Comparison of ENCODE assay signal across 17 cellular contexts in the genomic region with DNA sequence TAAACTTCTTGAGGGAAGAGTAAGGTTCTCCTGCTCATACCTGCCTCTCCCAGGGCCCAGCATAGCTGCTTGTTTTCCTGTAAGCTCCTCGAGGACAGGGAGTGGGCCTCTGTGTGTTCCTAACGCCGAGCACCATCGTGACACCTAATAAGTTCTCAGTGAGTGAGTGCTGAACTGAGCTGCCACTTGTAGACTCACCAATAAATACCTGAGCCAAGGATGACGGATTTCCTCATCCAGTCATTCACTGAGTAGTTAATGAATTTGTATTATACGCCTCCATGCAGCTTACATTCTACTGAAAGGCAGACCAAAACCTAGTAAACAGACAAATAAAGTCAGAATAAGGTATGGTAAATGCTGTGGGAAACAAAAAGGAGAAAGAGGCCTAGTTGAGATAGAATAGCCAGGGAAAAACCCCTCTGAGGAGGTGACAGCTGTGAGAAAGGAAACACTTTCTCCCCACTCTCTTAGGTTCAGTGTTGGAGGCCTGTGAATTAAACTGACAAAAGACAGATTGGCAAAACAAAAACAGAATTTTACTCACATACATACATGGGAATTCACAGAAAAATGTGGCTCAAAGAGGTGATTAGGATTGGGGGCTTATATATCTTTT.
DNase-seq lines count a peak whose midpoint lies in the region; ATAC-seq, FAIRE-seq and TF ChIP-seq lines count a peak whose summit lies in the region.
"Had no signal": no experiment of that assay in that cellular context is flagged by ENCODE, and none has a peak within 500 bp of the region (broad histone marks: within the 10 kb centered on the region; RNA-seq: fewer than 3 reads in every experiment).

No MANE protein-coding gene starts in this region.

- WGBS in small intestine, 3 donors = 81 to 83% (median 81%) methylated on average over 6 of the region's 6 CpGs

- no peaks in the 10 kb centered on the region for H3K36me3 Mint-ChIP-seq in stimulated activated effector memory CD8-positive, alpha-beta T cell treated with anti-CD3 and anti-CD28 coated beads, Interleukin-12 subunit alpha, Interleukin-12 subunit beta, amount 100 ng/mL, for 72 hours
- no peaks in the 10 kb centered on the region for H3K36me3 Mint-ChIP-seq in HFFc6 (ENCODE audit: low read depth)
- H3K36me3 Mint-ChIP-seq: activated naive CD8-positive, alpha-beta T cell treated with anti-CD3 and anti-CD28 coated beads, Interleukin-2, amount 10 ng/mL, durations not matched to agents 7 days and 5 days; stimulated activated memory B cell treated with anti-CD40 and anti-IgM and Interleukin-4, amounts not matched to agents 10 μg/mL and 1 μg/mL and 100 μg/mL, for 72 hours had no signal

- H3K27me3 ChIP-seq in small intestine (ENCODE audit: control insufficient read depth in 2 of 2, insufficient read depth in 2 of 2, low read length in 2 of 2) = no peaks in the 10 kb centered on the region
- H3K27me3 ChIP-seq: ovary had no signal

- peaks cover 0 to 2% of the 10 kb centered on the region in 2 donors for H3K4me1 ChIP-seq in small intestine (ENCODE audit: control insufficient read depth in 2 of 2, insufficient read depth in 1 of 2, low read depth in 1 of 2, low read length in 1 of 2)

- H3K27ac ChIP-seq in small intestine (ENCODE audit: low read depth in 1 of 2, low read length in 1 of 2) = no peak overlapping the region
- H3K27ac ChIP-seq: 22Rv1, ovary had no signal

- no peak overlapping the region for H3K4me3 Mint-ChIP-seq in stimulated activated effector memory CD8-positive, alpha-beta T cell treated with anti-CD3 and anti-CD28 coated beads, Interleukin-12 subunit alpha, Interleukin-12 subunit beta, amount 100 ng/mL, for 72 hours
- H3K4me3 Mint-ChIP-seq in HFFc6 = no peak overlapping the region
- H3K4me3 Mint-ChIP-seq: activated CD4-positive, alpha-beta memory T cell treated with anti-CD3 and anti-CD28 coated beads, Interleukin-2, amount 10 ng/mL, durations not matched to agents 7 days and 5 days; activated naive CD8-positive, alpha-beta T cell treated with anti-CD3 and anti-CD28 coated beads, Interleukin-2, amount 10 ng/mL, durations not matched to agents 7 days and 5 days; stimulated activated memory B cell treated with anti-CD40 and anti-IgM and Interleukin-4, amounts not matched to agents 10 μg/mL and 1 μg/mL and 100 μg/mL, for 72 hours had no signal

- no peak overlapping the region for H3K4me3 ChIP-seq in small intestine (ENCODE audit: low read depth in 1 of 2, low read length in 2 of 2)
- H3K4me3 ChIP-seq: ovary had no signal

- no peaks in the 10 kb centered on the region for H3K9me3 Mint-ChIP-seq in stimulated activated effector memory CD8-positive, alpha-beta T cell treated with anti-CD3 and anti-CD28 coated beads, Interleukin-12 subunit alpha, Interleukin-12 subunit beta, amount 100 ng/mL, for 72 hours
- H3K9me3 Mint-ChIP-seq in HFFc6 = no peaks in the 10 kb centered on the region

- H3K27ac Mint-ChIP-seq in stimulated activated effector memory CD8-positive, alpha-beta T cell treated with anti-CD3 and anti-CD28 coated beads, Interleukin-12 subunit alpha, Interleukin-12 subunit beta, amount 100 ng/mL, for 72 hours = peak overlapping the region; percentile 40
- H3K27ac Mint-ChIP-seq in HFFc6 = no peak overlapping the region
- H3K27ac Mint-ChIP-seq: activated CD4-positive, alpha-beta memory T cell treated with anti-CD3 and anti-CD28 coated beads, Interleukin-2, amount 10 ng/mL, durations not matched to agents 7 days and 5 days; activated naive CD8-positive, alpha-beta T cell treated with anti-CD3 and anti-CD28 coated beads, Interleukin-2, amount 10 ng/mL, durations not matched to agents 7 days and 5 days; stimulated activated memory B cell treated with anti-CD40 and anti-IgM and Interleukin-4, amounts not matched to agents 10 μg/mL and 1 μg/mL and 100 μg/mL, for 72 hours had no signal

- FAIRE-seq in small intestine (lab: Jason Lieb, UNC) = no peak
- FAIRE-seq: kidney had no signal

- H3K4me1 Mint-ChIP-seq in stimulated activated effector memory CD8-positive, alpha-beta T cell treated with anti-CD3 and anti-CD28 coated beads, Interleukin-12 subunit alpha, Interleukin-12 subunit beta, amount 100 ng/mL, for 72 hours = peaks cover 24% of the 10 kb centered on the region
- H3K4me1 Mint-ChIP-seq in HFFc6 (ENCODE audit: low read depth) = no peaks in the 10 kb centered on the region

- peak; percentile 76 for ATAC-seq in HG02610 (IDR thresholded peaks at IDR 0.05; ENCODE audit: unreplicated experiment)
- ATAC-seq in stimulated activated effector memory CD8-positive, alpha-beta T cell treated with anti-CD3 and anti-CD28 coated beads, Interleukin-12 subunit alpha, Interleukin-12 subunit beta, amount 100 ng/mL, for 72 hours = peak; percentile 55
- ATAC-seq: stimulated activated memory B cell treated with anti-CD40 and anti-IgM and Interleukin-4, amounts not matched to agents 10 μg/mL and 1 μg/mL and 100 μg/mL, for 72 hours had no signal

- no peak for TF ChIP-seq CTCF in HFFc6 (IDR thresholded peaks at IDR 0.05)

- H3K36me3 ChIP-seq in small intestine (ENCODE audit: control insufficient read depth in 2 of 2, insufficient read depth in 2 of 2, low read length in 2 of 2) = no peaks in the 10 kb centered on the region
- H3K36me3 ChIP-seq: ovary had no signal

- peak; percentile 30 for DNase-seq in NCI-H1092 treated with DMSO at 0.1 percent for 48 hours (lab: John Stamatoyannopoulos, UW)
- no peak for DNase-seq in NCI-H1092 (lab: John Stamatoyannopoulos, UW)
- DNase-seq in NCI-H510A (lab: John Stamatoyannopoulos, UW) = peak; percentile 14
- no peak for DNase-seq in stimulated activated effector memory CD8-positive, alpha-beta T cell treated with anti-CD3 and anti-CD28 coated beads, Interleukin-12 subunit alpha, Interleukin-12 subunit beta, amount 100 ng/mL, for 72 hours (ENCODE audit: low spot score in 2 of 2)
- DNase-seq in activated CD4-positive, alpha-beta T cell treated with anti-CD3 and anti-CD28 coated beads for 4 hours = no peak
- no peak for DNase-seq in small intestine
- no peak for DNase-seq in HFFc6
- DNase-seq: activated CD4-positive, alpha-beta memory T cell treated with anti-CD3 and anti-CD28 coated beads, Interleukin-2, amount 10 ng/mL, durations not matched to agents 7 days and 5 days; activated naive CD8-positive, alpha-beta T cell treated with anti-CD3 and anti-CD28 coated beads, Interleukin-2, amount 10 ng/mL, durations not matched to agents 7 days and 5 days; cortex of kidney; H7; kidney; ovary; T-helper 1 cell had no signal

- no peaks in the 10 kb centered on the region for H3K9me3 ChIP-seq in small intestine (ENCODE audit: control insufficient read depth, low read depth)
- H3K9me3 ChIP-seq: ovary had no signal

- H3K27me3 Mint-ChIP-seq in HFFc6 (ENCODE audit: insufficient read depth) = peaks cover 11% of the 10 kb centered on the region
- H3K27me3 Mint-ChIP-seq: activated naive CD8-positive, alpha-beta T cell treated with anti-CD3 and anti-CD28 coated beads, Interleukin-2, amount 10 ng/mL, durations not matched to agents 7 days and 5 days; stimulated activated memory B cell treated with anti-CD40 and anti-IgM and Interleukin-4, amounts not matched to agents 10 μg/mL and 1 μg/mL and 100 μg/mL, for 72 hours had no signal

Comparison
In these comparisons a context has a peak if more than half of its experiments do, and no peak if none do; other contexts are left out.
1. DNase-seq: peak in NCI-H1092 treated with DMSO at 0.1 percent for 48 hours (single experiment) and NCI-H510A (single experiment); none in NCI-H1092 (single experiment), stimulated activated effector memory CD8-positive, alpha-beta T cell treated with anti-CD3 and anti-CD28 coated beads, Interleukin-12 subunit alpha, Interleukin-12 subunit beta, amount 100 ng/mL, for 72 hours (0 of 2), activated CD4-positive, alpha-beta T cell treated with anti-CD3 and anti-CD28 coated beads for 4 hours (0 of 2), small intestine (single experiment) and HFFc6 (single experiment).